8 cellular contexts compared by ENCODE assay signal in genomic region chr3:37054370-37054769, GRCh38.
DNase-seq lines count a peak whose midpoint lies in the region; ATAC-seq, FAIRE-seq and TF ChIP-seq lines count a peak whose summit lies in the region.

No MANE protein-coding gene starts in this region.

- H3K4me1 Mint-ChIP-seq in nephron, result peaks cover 11% of the 10 kb centered on the region

- peak; percentile 80 for DNase-seq in AG10803 (ENCODE audit: low read depth)
- DNase-seq in GM19239 (ENCODE audit: insufficient read length, low spot score), result peak; percentile 4
- DNase-seq in middle frontal gyrus (ENCODE audit: extremely low spot score, low spot score), result no peak
- no peak for DNase-seq in central memory CD4-positive, alpha-beta T cell
- DNase-seq in NCI-H2171 treated with DMSO at 0.1 percent for 48 hours (lab: John Stamatoyannopoulos, UW), result no peak

- H3K27ac ChIP-seq in angular gyrus (ENCODE audit: low read depth, low read length), result peak overlapping the region; percentile 42

- ATAC-seq in HG03378 (IDR thresholded peaks at IDR 0.05; ENCODE audit: unreplicated experiment), result peak; percentile 97

- FAIRE-seq in GM19239 (lab: Jason Lieb, UNC), result no peak

- H3K36me3 Mint-ChIP-seq in nephron (ENCODE audit: low read depth), result peaks cover 67% of the 10 kb centered on the region

- no peak for TF ChIP-seq CTCF in AG10803 (conservative IDR thresholded peaks at IDR 0.05; ENCODE audit: low read length)
- no peak for TF ChIP-seq CTCF in nephron (IDR thresholded peaks at IDR 0.05; ENCODE audit: unreplicated experiment in 3 of 3)

- no peaks in the 10 kb centered on the region for H3K9me3 Mint-ChIP-seq in nephron

- no peak overlapping the region for H3K4me3 ChIP-seq in AG10803 (ENCODE audit: low read length)

- no peaks in the 10 kb centered on the region for H3K27me3 Mint-ChIP-seq in nephron (ENCODE audit: low read depth)

- H3K4me3 Mint-ChIP-seq in nephron, result no peak overlapping the region

- peak overlapping the region in 2 of 3 experiments; percentile 7 to 57 for H3K27ac Mint-ChIP-seq in nephron

Comparison
In these comparisons a context has a peak if more than half of its experiments do, and no peak if none do; other contexts are left out.
1. DNase-seq: peak in AG10803 (single experiment) and GM19239 (single experiment); none in middle frontal gyrus (single experiment), central memory CD4-positive, alpha-beta T cell (single experiment) and NCI-H2171 treated with DMSO at 0.1 percent for 48 hours (single experiment).